8 cellular contexts compared by ENCODE assay signal in genomic region chr12:22709292-22709691, GRCh38.
A peak's percentile ranks its signal among the peaks of the same experiment; 100 is the strongest.
DNase-seq lines count a peak whose midpoint lies in the region; ATAC-seq, FAIRE-seq and TF ChIP-seq lines count a peak whose summit lies in the region.

No MANE protein-coding gene starts in this region.

- no peak for TF ChIP-seq EP300 in GM12878 (IDR thresholded peaks at IDR 0.05; ENCODE audit: borderline replicate concordance in 1 of 2, control insufficient read depth in 1 of 2, low read depth in 2 of 2, low read length in 2 of 2)

- H3K4me2 ChIP-seq in DOHH2 (ENCODE audit: low read length) (no peak overlapping the region), GM12878 (ENCODE audit: control insufficient read depth, insufficient read depth) (no peak overlapping the region)

- no peak for TF ChIP-seq POLR2A in GM12878 (IDR thresholded peaks at IDR 0.05; ENCODE audit: low read depth, low read length)

- no peak overlapping the region for H3K27ac Mint-ChIP-seq in nephron
- no peak overlapping the region for H3K27ac Mint-ChIP-seq in activated CD4-positive, alpha-beta memory T cell treated with anti-CD3 and anti-CD28 coated beads, Interleukin-2, amount 10 ng/mL, durations not matched to agents 7 days and 5 days

- BruUV-seq in GM12878 (replicated peaks; lab: Mats Ljungman, UMichigan), result no TSS peak

- peak; percentile 65 for ATAC-seq in GM21723 (IDR thresholded peaks at IDR 0.05; ENCODE audit: unreplicated experiment)
- ATAC-seq in GM12878, result peak; percentile 73

- RAD21 ChIA-PET in GM12878 (lab: Charles Lee; ENCODE audit: unreplicated experiment), result interaction anchor here (0.7 kb wide), 1 partner anchor 25 kb away, joined by 3 read pairs; no protein-coding TSS in a partner anchor

- SMC1A ChIA-PET in GM12878 (lab: Charles Lee; ENCODE audit: uncharacterized antibody, unreplicated experiment), result no interaction called here

- 7% methylated on average over 5 of the region's 5 CpGs for WGBS in GM12878 (ENCODE audit: insufficient coverage, insufficient replicate concordance, low lambda C conversion rate, missing lambda C conversion rate)

- peak; percentile 66 for TF ChIP-seq RAD21 in GM12878 (IDR thresholded peaks at IDR 0.05; ENCODE audit: insufficient read depth, low read depth, low read length)

- no peak overlapping the region for H3K27ac ChIP-seq in DOHH2 (ENCODE audit: low read depth, low read length)
- no peak overlapping the region for H3K27ac ChIP-seq in GM12878 (ENCODE audit: control insufficient read depth, insufficient read depth)

- no peaks in the 10 kb centered on the region for H3K9me3 Mint-ChIP-seq in nephron
- H3K9me3 Mint-ChIP-seq in activated CD4-positive, alpha-beta memory T cell treated with anti-CD3 and anti-CD28 coated beads, Interleukin-2, amount 10 ng/mL, durations not matched to agents 7 days and 5 days, result no peaks in the 10 kb centered on the region

- TF ChIP-seq CTCF in DOHH2 (IDR thresholded peaks at IDR 0.05; ENCODE audit: low read depth, low read length, poor library complexity, severe bottlenecking) (peak; percentile 50), GM12878 (IDR thresholded peaks at IDR 0.05 in 2 of 3, conservative IDR thresholded peaks at IDR 0.05 in 1 of 3; ENCODE audit: control insufficient read depth in 2 of 3, extremely low read depth in 1 of 3, insufficient read depth in 1 of 3, low read depth in 3 of 3, low read length in 3 of 3) (peak; percentile 37 to 54 (median 45); a peak in 5 of 6 replicates), nephron (IDR thresholded peaks at IDR 0.05; ENCODE audit: unreplicated experiment in 3 of 3) (peak; percentile 50 to 58 (median 55))

- H3K9ac ChIP-seq in GM12878 (ENCODE audit: control insufficient read depth, insufficient read depth, low read length), result no peak overlapping the region

- intact Hi-C loops in GM12878 (cut with micrococcal nuclease; ENCODE audit: unreplicated experiment), result loop anchor here (1.0 kb wide), 1 partner anchor 346 kb away; no protein-coding TSS in a partner anchor

- no peaks in the 10 kb centered on the region for H3K9me3 ChIP-seq in DOHH2 (ENCODE audit: control insufficient read depth, insufficient read depth, low read length)
- H3K9me3 ChIP-seq in GM12878 (replicated peaks; ENCODE audit: control insufficient read depth, insufficient read depth, low read length), result no peaks in the 10 kb centered on the region

- H3K36me3 Mint-ChIP-seq in nephron (ENCODE audit: low read depth), result no peaks in the 10 kb centered on the region
- no peaks in the 10 kb centered on the region for H3K36me3 Mint-ChIP-seq in activated CD4-positive, alpha-beta memory T cell treated with anti-CD3 and anti-CD28 coated beads, Interleukin-2, amount 10 ng/mL, durations not matched to agents 7 days and 5 days (ENCODE audit: low read depth)

- H3K27me3 ChIP-seq in DOHH2 (ENCODE audit: control insufficient read depth, low read length) (no peaks in the 10 kb centered on the region), GM12878 (replicated peaks in 1 of 2; ENCODE audit: control insufficient read depth in 2 of 2, insufficient read depth in 2 of 2, low read length in 1 of 2) (no peaks in the 10 kb centered on the region)

- no peaks in the 10 kb centered on the region for H3K4me1 ChIP-seq in DOHH2 (ENCODE audit: control insufficient read depth, low read length)
- H3K4me1 ChIP-seq in GM12878 (ENCODE audit: control insufficient read depth, insufficient read depth, low read length), result no peaks in the 10 kb centered on the region

- peak; percentile 1 for DNase-seq in NCI-H1092 (lab: John Stamatoyannopoulos, UW)
- DNase-seq in GM12878 (ENCODE audit: low read depth, low spot score), result peak; percentile 15
- DNase-seq in stimulated activated naive CD4-positive, alpha-beta T cell (lab: John Stamatoyannopoulos, UW), result no peak
- no peak for DNase-seq in activated CD4-positive, alpha-beta memory T cell treated with anti-CD3 and anti-CD28 coated beads, Interleukin-2, amount 10 ng/mL, durations not matched to agents 7 days and 5 days
- DNase-seq in activated CD8-positive, alpha-beta memory T cell treated with anti-CD3 and anti-CD28 coated beads, Interleukin-2, amount 50 U/mL, for 48 hours, result no peak

- H3K36me3 ChIP-seq in DOHH2 (ENCODE audit: control insufficient read depth, low read length), result no peaks in the 10 kb centered on the region
- H3K36me3 ChIP-seq in GM12878 (ENCODE audit: control insufficient read depth in 2 of 2, insufficient read depth in 2 of 2, low read length in 1 of 2), result no peaks in the 10 kb centered on the region

- POLR2A ChIA-PET in GM12878 (lab: Charles Lee), result interaction anchor here (0.6 to 0.8 kb wide), 2 partner anchors 35 to 321 kb away, joined by 3 to 5 read pairs; no protein-coding TSS in a partner anchor
- POLR2A ChIA-PET in activated CD4-positive, alpha-beta memory T cell treated with anti-CD3 and anti-CD28 coated beads, Interleukin-2, amount 10 ng/mL, durations not matched to agents 7 days and 5 days (lab: Charles Lee), result no interaction called here

- H4K20me1 ChIP-seq in DOHH2 (ENCODE audit: control insufficient read depth, insufficient read depth, low read depth, low read length), result no peaks in the 10 kb centered on the region
- no peaks in the 10 kb centered on the region for H4K20me1 ChIP-seq in GM12878 (ENCODE audit: control insufficient read depth, insufficient read depth)

- H3K79me2 ChIP-seq in DOHH2 (ENCODE audit: control insufficient read depth, low read length) (no peaks in the 10 kb centered on the region), GM12878 (ENCODE audit: control insufficient read depth, insufficient read depth, low read length) (no peaks in the 10 kb centered on the region)

- H3K4me3 ChIP-seq in DOHH2 (ENCODE audit: low read length) (no peak overlapping the region), GM12878 (no peak overlapping the region)

- H3F3A ChIP-seq in DOHH2 (ENCODE audit: control insufficient read depth, insufficient read depth), result no peaks in the 10 kb centered on the region

- no peaks in the 10 kb centered on the region for H3K4me1 Mint-ChIP-seq in nephron
- H3K4me1 Mint-ChIP-seq in activated CD4-positive, alpha-beta memory T cell treated with anti-CD3 and anti-CD28 coated beads, Interleukin-2, amount 10 ng/mL, durations not matched to agents 7 days and 5 days, result peaks cover 4% of the 10 kb centered on the region

- no peaks in the 10 kb centered on the region for H3K9me2 ChIP-seq in DOHH2 (replicated peaks; ENCODE audit: control insufficient read depth, low read length)

- no peak overlapping the region for H2AFZ ChIP-seq in GM12878 (ENCODE audit: control insufficient read depth, low read depth, low read length)

- H3K4me3 Mint-ChIP-seq in nephron, result no peak overlapping the region
- H3K4me3 Mint-ChIP-seq in activated CD4-positive, alpha-beta memory T cell treated with anti-CD3 and anti-CD28 coated beads, Interleukin-2, amount 10 ng/mL, durations not matched to agents 7 days and 5 days, result no peak overlapping the region

- FAIRE-seq in GM12878 (lab: Jason Lieb, UNC), result peak; percentile 38

- in situ Hi-C loops in GM12878 (cut with MboI), result no loop called here

- CTCF ChIA-PET in GM12878 (lab: Yijun Ruan, JAX), result interaction anchor here (1.1 to 8.6 kb wide), 3 partner anchors 9 to 23 kb away, joined by 3 to 53 read pairs (median 3); no protein-coding TSS in a partner anchor
- CTCF ChIA-PET in activated CD4-positive, alpha-beta memory T cell treated with anti-CD3 and anti-CD28 coated beads, Interleukin-2, amount 10 ng/mL, durations not matched to agents 7 days and 5 days (lab: Charles Lee), result interaction anchor here (0.9 kb wide), 1 partner anchor 25 kb away, joined by 4 read pairs; no protein-coding TSS in a partner anchor

- peaks cover 4% of the 10 kb centered on the region for H3K27me3 Mint-ChIP-seq in nephron (ENCODE audit: low read depth)
- peaks cover 13% of the 10 kb centered on the region for H3K27me3 Mint-ChIP-seq in activated CD4-positive, alpha-beta memory T cell treated with anti-CD3 and anti-CD28 coated beads, Interleukin-2, amount 10 ng/mL, durations not matched to agents 7 days and 5 days

TF ChIP-seq in GM12878, 131 proteins besides CTCF, POLR2A, EP300 and RAD21:
- TF ChIP-seq SREBF2 (IDR thresholded peaks at IDR 0.05; ENCODE audit: low read length), result no peak
- TF ChIP-seq MYB (IDR thresholded peaks at IDR 0.05; ENCODE audit: borderline replicate concordance, low read depth, low read length), result no peak
- no peak for TF ChIP-seq EGR1 (IDR thresholded peaks at IDR 0.05; ENCODE audit: borderline replicate concordance in 1 of 2, low read depth in 2 of 2, low read length in 2 of 2)
- TF ChIP-seq SMC3 (IDR thresholded peaks at IDR 0.05; ENCODE audit: borderline replicate concordance, low read length), result peak; percentile 59; the same call in 1 of the 2 replicates
- no peak for TF ChIP-seq TCF3 (IDR thresholded peaks at IDR 0.05; ENCODE audit: borderline replicate concordance, insufficient read depth, low read depth, low read length)

Comparison
In these comparisons a context has a peak if more than half of its experiments do, and no peak if none do; other contexts are left out.
1. DNase-seq: peak in NCI-H1092 (single experiment) and GM12878 (single experiment); none in stimulated activated naive CD4-positive, alpha-beta T cell (0 of 6), activated CD4-positive, alpha-beta memory T cell treated with anti-CD3 and anti-CD28 coated beads, Interleukin-2, amount 10 ng/mL, durations not matched to agents 7 days and 5 days (single experiment) and activated CD8-positive, alpha-beta memory T cell treated with anti-CD3 and anti-CD28 coated beads, Interleukin-2, amount 50 U/mL, for 48 hours (single experiment).
2. Peak in every context shown above with its lines, with median percentiles within 50 percentile points of each other: CTCF ChIP-seq.